Comparison of ENCODE assay signal across 17 cellular contexts in genomic region chr5:150670275-150670960, GRCh38. TPM values are rescaled to one million over a fixed set of nuclear protein-coding genes. Genes with fewer than 3 reads are reported as not detected.
DNase-seq lines count a peak whose midpoint lies in the region; ATAC-seq and TF ChIP-seq lines count a peak whose summit lies in the region.
"Had no signal": no experiment of that assay in that cellular context is flagged by ENCODE, and none has a peak within 500 bp of the region (broad histone marks: within the 10 kb centered on the region; RNA-seq: fewer than 3 reads in every experiment).

No MANE protein-coding gene starts in this region.

- DNase-seq in cardiac septum (ENCODE audit: low spot score) (peak; percentile 69), heart right ventricle (no peak), T-cell (no peak), thyroid gland (no peak), EL (no peak)
- no peak for DNase-seq in stimulated activated naive CD8-positive, alpha-beta T cell treated with anti-CD3 and anti-CD28 coated beads, Interleukin-15, amount 100 ng/mL, for 72 hours
- DNase-seq in activated CD4-positive, CD25-positive, alpha-beta regulatory T cell (lab: John Stamatoyannopoulos, UW), result no peak
- DNase-seq: AML-193, DND-41, NCI-H146 had no signal

- no peaks in the 10 kb centered on the region for H3K36me3 ChIP-seq in heart right ventricle
- peaks cover 9% of the 10 kb centered on the region; the same call in 1 of the 2 replicates for H3K36me3 ChIP-seq in iPS-20b (ENCODE audit: insufficient read depth, low read depth, low read length)
- H3K36me3 ChIP-seq in thyroid gland, result no peaks in the 10 kb centered on the region
- H3K36me3 ChIP-seq: adrenal gland had no signal

- WGBS in heart right ventricle, 2 donors, result 90 to 91% methylated on average over 14 of the region's 14 CpGs
- 57 to 61% methylated on average over 13 to 14 of the region's 14 CpGs for WGBS in thyroid gland, 2 donors

- H3K27me3 ChIP-seq in heart right ventricle (peaks cover 0 to 21% (median 0%) of the 10 kb centered on the region in 7 donors), iPS-20b (ENCODE audit: insufficient read depth, low read length) (no peaks in the 10 kb centered on the region; the same call in 1 of the 2 replicates), thyroid gland (peaks cover 11% of the 10 kb centered on the region)
- H3K27me3 ChIP-seq: adrenal gland had no signal

- TF ChIP-seq POLR2A in thyroid gland (IDR thresholded peaks at IDR 0.05), result no peak

- TF ChIP-seq CTCF in heart right ventricle (IDR thresholded peaks at IDR 0.05), result no peak
- TF ChIP-seq CTCF in thyroid gland (IDR thresholded peaks at IDR 0.05), result no peak

- H3K27me3 Mint-ChIP-seq in T-cell, result peaks cover 12 to 24% of the 10 kb centered on the region in 2 donors
- peaks cover 33% of the 10 kb centered on the region for H3K27me3 Mint-ChIP-seq in stimulated activated naive CD8-positive, alpha-beta T cell treated with anti-CD3 and anti-CD28 coated beads, Interleukin-15, amount 100 ng/mL, for 72 hours

- H3K4me1 Mint-ChIP-seq in T-cell, result peaks cover 0 to 17% (median 12%) of the 10 kb centered on the region in 3 donors
- peaks cover 10% of the 10 kb centered on the region for H3K4me1 Mint-ChIP-seq in stimulated activated naive CD8-positive, alpha-beta T cell treated with anti-CD3 and anti-CD28 coated beads, Interleukin-15, amount 100 ng/mL, for 72 hours

- CTCF ChIA-PET in T-cell (lab: Charles Lee), result interaction anchor here in 1 of 2 donors (0.6 kb wide), 1 partner anchor 25 kb away, joined by 5 read pairs; no protein-coding TSS in a partner anchor

- H3K4me3 ChIP-seq in heart right ventricle (no peak overlapping the region), iPS-20b (ENCODE audit: low read length) (peak overlapping the region; percentile 77; the same call in 1 of the 2 replicates), thyroid gland (replicated peaks in 1 of 3) (no peak overlapping the region)
- H3K4me3 ChIP-seq: adrenal gland had no signal

- H3K27ac ChIP-seq in heart right ventricle (peak overlapping the region in 1 of 10 donors; percentile 90), iPS-20b (ENCODE audit: low read length) (no peak overlapping the region), thyroid gland (no peak overlapping the region)
- H3K27ac ChIP-seq: KMS-11 had no signal

- H3K4me3 Mint-ChIP-seq in T-cell, result peak overlapping the region; percentile 52 to 76 (median 61)
- peak overlapping the region; percentile 27 to 36 for H3K4me3 Mint-ChIP-seq in stimulated activated naive CD8-positive, alpha-beta T cell treated with anti-CD3 and anti-CD28 coated beads, Interleukin-15, amount 100 ng/mL, for 72 hours

- peak overlapping the region; percentile 93; the same call in 1 of the 2 replicates for H3K9ac ChIP-seq in iPS-20b (ENCODE audit: low read depth, low read length)
- H3K9ac ChIP-seq: KMS-11 had no signal

- no peak overlapping the region for H3K27ac Mint-ChIP-seq in T-cell
- H3K27ac Mint-ChIP-seq in stimulated activated naive CD8-positive, alpha-beta T cell treated with anti-CD3 and anti-CD28 coated beads, Interleukin-15, amount 100 ng/mL, for 72 hours, result peak overlapping the region in 1 of 2 donors; percentile 10
- H3K27ac Mint-ChIP-seq: stimulated activated memory B cell treated with anti-CD40 and anti-IgM and Interleukin-4, amounts not matched to agents 10 μg/mL and 1 μg/mL and 100 μg/mL, for 72 hours had no signal

- intact Hi-C loops in cardiac septum (cut with DNase I), result no loop called here
- intact Hi-C loops in heart right ventricle (cut with DNase I), result no loop called here
- intact Hi-C loops in thyroid gland (cut with DNase I), result no loop called here

- H3K4me1 ChIP-seq in heart right ventricle, result peaks cover 13 to 48% (median 41%) of the 10 kb centered on the region in 9 donors
- peaks cover 20% of the 10 kb centered on the region; the same call in 1 of the 2 replicates for H3K4me1 ChIP-seq in iPS-20b (ENCODE audit: insufficient read depth, low read length)
- peaks cover 11 to 19% of the 10 kb centered on the region in 2 donors for H3K4me1 ChIP-seq in thyroid gland

- H3K9me3 Mint-ChIP-seq in T-cell, result no peaks in the 10 kb centered on the region
- no peaks in the 10 kb centered on the region for H3K9me3 Mint-ChIP-seq in stimulated activated naive CD8-positive, alpha-beta T cell treated with anti-CD3 and anti-CD28 coated beads, Interleukin-15, amount 100 ng/mL, for 72 hours
- H3K9me3 Mint-ChIP-seq: stimulated activated memory B cell treated with anti-CD40 and anti-IgM and Interleukin-4, amounts not matched to agents 10 μg/mL and 1 μg/mL and 100 μg/mL, for 72 hours had no signal

- ATAC-seq in heart right ventricle (no peak), T-cell (replicated peaks in 1 of 4) (no peak)
- ATAC-seq in stimulated activated naive CD8-positive, alpha-beta T cell treated with anti-CD3 and anti-CD28 coated beads, Interleukin-15, amount 100 ng/mL, for 72 hours, result no peak
- ATAC-seq: Panc1; stimulated activated memory B cell treated with anti-CD40 and anti-IgM and Interleukin-4, amounts not matched to agents 10 μg/mL and 1 μg/mL and 100 μg/mL, for 72 hours had no signal

- H3K9me3 ChIP-seq in heart right ventricle (no peaks in the 10 kb centered on the region), iPS-20b (ENCODE audit: insufficient read depth, low read depth, low read length) (no peaks in the 10 kb centered on the region), thyroid gland (no peaks in the 10 kb centered on the region)
- H3K9me3 ChIP-seq: adrenal gland had no signal

- POLR2A ChIA-PET in T-cell (lab: Charles Lee), result no interaction called here

- H3K36me3 Mint-ChIP-seq in T-cell, result no peaks in the 10 kb centered on the region
- H3K36me3 Mint-ChIP-seq: stimulated activated memory B cell treated with anti-CD40 and anti-IgM and Interleukin-4, amounts not matched to agents 10 μg/mL and 1 μg/mL and 100 μg/mL, for 72 hours had no signal

RNA-seq across cellular contexts. Expression of gene MYOZ3, which starts 9.4 kb away (rescaled TPM):
- total RNA-seq in cardiac septum, result 10.0 TPM
- total RNA-seq in heart right ventricle, result 10 to 100 TPM in 2 of 10 donors, 1 to 10 TPM in 8; 4.5 to 12.2 (median 6.0) TPM
- polyA plus RNA-seq in heart right ventricle, result 1 to 10 TPM in 1 of 2 donors, under 1 TPM in 1; 0.91 to 4.1 TPM
- not detected for total RNA-seq in T-cell
- total RNA-seq in thyroid gland, result under 1 TPM in 3 of 4 donors, not detected in 1; 0.11 to 0.29 (median 0.13) TPM
- total RNA-seq: mononuclear cell, NCI-H460 had no signal

RNA-seq across cellular contexts. Expression of gene SYNPO, which starts 30.0 kb away (rescaled TPM):
- total RNA-seq in cardiac septum (829 TPM), heart right ventricle (100 to 1,000 TPM; 589 to 777 (median 703) TPM), T-cell (1 to 10 TPM in 3 of 5 donors, under 1 TPM in 2; 0.09 to 1.9 (median 1.0) TPM), thyroid gland (10 to 100 TPM in 3 of 4 donors, 1 to 10 TPM in 1; 8.8 to 19.3 (median 14.1) TPM)
- polyA plus RNA-seq in heart right ventricle, result 100 to 1,000 TPM; 129 to 344 TPM

RNA-seq across cellular contexts. Expression of gene RBM22, which starts 30.4 kb away (rescaled TPM):
- 33.8 TPM for total RNA-seq in cardiac septum
- 10 to 100 TPM; 23.4 to 41.0 (median 29.3) TPM for total RNA-seq in heart right ventricle
- polyA plus RNA-seq in heart right ventricle, result 10 to 100 TPM; 18.6 to 28.8 TPM
- total RNA-seq in T-cell, result 10 to 100 TPM; 73.3 to 98.8 (median 82.3) TPM
- 10 to 100 TPM; 39.1 to 47.2 (median 42.9) TPM for total RNA-seq in thyroid gland

Comparison
In these comparisons a context has a peak if more than half of its experiments do, and no peak if none do; other contexts are left out.
1. RNA of gene SYNPO, which starts 30.0 kb away (total RNA-seq): 829 TPM in cardiac septum (single experiment) and 589 to 777 TPM in heart right ventricle; 8.8 to 19.3 TPM in thyroid gland and 0.09 to 1.9 TPM in T-cell; every median in the first group is over 10 times any median in the second.